Comparison of ENCODE assay signal across 1 cellular context in genomic region chr15:69282128-69282743, GRCh38.
TF ChIP-seq lines count a peak whose summit lies in the region.

No MANE protein-coding gene starts in this region.

TF ChIP-seq in HepG2, 621 proteins besides CTCF, POLR2A, EP300 and RAD21:
- TF ChIP-seq FUBP1 (CRISPR knock-in tag; IDR thresholded peaks at IDR 0.05; ENCODE audit: borderline replicate concordance) (no peak), ZNF292 (CRISPR knock-in tag; IDR thresholded peaks at IDR 0.05; ENCODE audit: borderline replicate concordance, low read depth) (no peak), ZNF761 (CRISPR knock-in tag; conservative IDR thresholded peaks at IDR 0.05) (no peak), ZNF879 (CRISPR knock-in tag; IDR thresholded peaks at IDR 0.05) (no peak), ASH2L (IDR thresholded peaks at IDR 0.05; ENCODE audit: insufficient read length, low read depth, low read length) (no peak), JUNB (CRISPR knock-in tag; IDR thresholded peaks at IDR 0.05; ENCODE audit: borderline replicate concordance) (no peak), ATF4 (CRISPR knock-in tag; IDR thresholded peaks at IDR 0.05) (0 out of 4 replicates have a peak, but pooled peaks of 1 of the 2 experiments have one; percentile 34), ZNF747 (CRISPR knock-in tag; IDR thresholded peaks at IDR 0.05; ENCODE audit: borderline replicate concordance) (no peak), FIP1L1 (IDR thresholded peaks at IDR 0.05; ENCODE audit: borderline replicate concordance, insufficient read depth, low read depth, low read length) (no peak), POLR2AphosphoS5 (IDR thresholded peaks at IDR 0.05; ENCODE audit: low read depth, low read length) (no peak), SIN3A (IDR thresholded peaks at IDR 0.05; ENCODE audit: borderline replicate concordance, low read depth, low read length) (no peak), JUN (CRISPR knock-in tag; IDR thresholded peaks at IDR 0.05) (no peak), CEBPB (IDR thresholded peaks at IDR 0.05; ENCODE audit: borderline replicate concordance, low read depth, low read length) (peak; percentile 19; the same call in 1 of the 2 replicates), ZNF572 (CRISPR knock-in tag; IDR thresholded peaks at IDR 0.05) (no peak), ARID2 (CRISPR knock-in tag; IDR thresholded peaks at IDR 0.05; ENCODE audit: borderline replicate concordance) (no peak), MBNL3 (CRISPR knock-in tag; conservative IDR thresholded peaks at IDR 0.05) (no peak), RXRA (CRISPR knock-in tag; IDR thresholded peaks at IDR 0.05) (no peak)
